23 cellular contexts compared by ENCODE assay signal in genomic region chr7:48443051-48443450, GRCh38.
"Had no signal": no experiment of that assay in that cellular context is flagged by ENCODE, and none has a peak within 500 bp of the region (broad histone marks: within the 10 kb centered on the region; RNA-seq: fewer than 3 reads in every experiment).

No MANE protein-coding gene starts in this region.

- H3K4me1 ChIP-seq: Peyer's patch, SJSA1 had no signal

- H3K36me3 ChIP-seq: Peyer's patch, SJSA1 had no signal

- H3K9me3 ChIP-seq: Peyer's patch, SJSA1 had no signal

- DNase-seq: KBM-7; MV-4-11; NCI-H1048; NCI-H1105; NCI-H1417; NCI-H1436 treated with DMSO at 0.1 percent for 48 hours; NCI-H1694; NCI-H187 treated with DMSO at 0.1 percent for 48 hours; NCI-H2029 treated with DMSO at 0.1 percent for 48 hours; NCI-H2227 treated with DMSO at 0.1 percent for 48 hours; NCI-H524 treated with DMSO at 0.1 percent for 48 hours; NCI-H69; NCI-H774; NK-92 treated with Interleukin-12 subunit alpha and Interleukin-12 subunit beta, amount 100 ng/mL, for 24 hours; PC-9; Peyer's patch; Right ventricle myocardium superior; RPMI8226; SIG-M5 had no signal

- H3K4me3 ChIP-seq: PC-9, Peyer's patch, SJSA1, SK-N-MC had no signal

- H2AFZ ChIP-seq: PC-9 had no signal

- H3K36me3 Mint-ChIP-seq: IgD-negative memory B cell had no signal

- H3K27ac ChIP-seq: PC-9, Peyer's patch, SJSA1, SK-N-MC had no signal

- H3K27me3 ChIP-seq: Peyer's patch, SJSA1 had no signal

- FAIRE-seq: HepG2 had no signal

- H3K4me2 ChIP-seq: PC-9 had no signal

- H3K4me3 Mint-ChIP-seq: IgD-negative memory B cell had no signal

- H3K27me3 Mint-ChIP-seq: IgD-negative memory B cell had no signal
